34 cellular contexts compared by ENCODE assay signal in genomic region chr2:167753142-167753541, GRCh38.
"Had no signal": no experiment of that assay in that cellular context is flagged by ENCODE, and none has a peak within 500 bp of the region (broad histone marks: within the 10 kb centered on the region; RNA-seq: fewer than 3 reads in every experiment).

No MANE protein-coding gene starts in this region.

- H3K36me3 ChIP-seq: adrenal gland, breast epithelium, SJSA1 had no signal

- FAIRE-seq: astrocyte, TTC549 had no signal

- H3K27ac Mint-ChIP-seq: activated CD4-positive, alpha-beta memory T cell treated with anti-CD3 and anti-CD28 coated beads for 36 hours; activated naive CD4-positive, alpha-beta T cell treated with anti-CD3 and anti-CD28 coated beads for 36 hours; activated naive CD4-positive, alpha-beta T cell treated with anti-CD3 and anti-CD28 coated beads, Interleukin-2, amount 50 U/mL, for 72 hours; activated T-helper 1 cell treated with anti-CD3 and anti-CD28 coated beads, Interleukin-12 subunit alpha, Interleukin-12 subunit beta, Interleukin-2, Interleukin-4 antibody, amounts not matched to agents 30 ng/mL and 10 ng/mL and 1 ng/mL, durations not matched to agents 14 hours and 24 hours and 36 hours; T-helper 1 cell treated with Interleukin-12 subunit alpha and Interleukin-12 subunit beta and Interleukin-4 antibody, amounts not matched to agents 30 μg/mL and 1 μg/mL, for 36 hours; T-helper 2 cell treated with Interferon-gamma antibody and Interleukin-4, amounts not matched to agents 5 μg/mL and 100 μg/mL, for 36 hours had no signal

- H3K27ac ChIP-seq: adrenal gland, body of pancreas, breast epithelium, KMS-11, SJSA1 had no signal

- DNase-seq: activated CD4-positive, alpha-beta memory T cell treated with anti-CD3 and anti-CD28 coated beads for 36 hours; activated CD4-positive, alpha-beta T cell treated with anti-CD3 and anti-CD28 coated beads for 4 hours; activated CD4-positive, alpha-beta T cell treated with anti-CD3 and anti-CD28 coated beads, Interleukin-2, amount 50 U/mL, for 1 hour; activated CD8-positive, alpha-beta memory T cell treated with anti-CD3 and anti-CD28 coated beads, Interleukin-2, amount 50 U/mL, for 4 hours; activated gamma-delta T cell treated with Interleukin-2 at 50 U/mL for 16 hours; activated naive CD4-positive, alpha-beta T cell treated with anti-CD3 and anti-CD28 coated beads for 36 hours; activated T-cell treated with anti-CD3 and anti-CD28 coated beads for 4 hours; activated T-cell treated with anti-CD3 and anti-CD28 coated beads, Interleukin-2, amount 50 U/mL, for 4 hours; adrenal gland; body of pancreas; NCI-H1048; NCI-H1105 treated with DMSO at 0.1 percent for 48 hours; NCI-H1436; NCI-H1694; NCI-H1930; NCI-H2081 treated with DMSO at 0.1 percent for 48 hours; NCI-H226; NCI-H446 treated with DMSO at 0.1 percent for 48 hours; NCI-H524; NCI-H69; NCI-H82; SHP77; SK-N-SH had no signal

- H3K9ac ChIP-seq: KMS-11, SK-N-SH had no signal

- H3K4me2 ChIP-seq: KMS-11, SK-N-SH had no signal

- H3K9me3 ChIP-seq: adrenal gland, body of pancreas, breast epithelium, SJSA1, SK-N-SH had no signal

- H3K4me3 Mint-ChIP-seq: activated CD4-positive, alpha-beta memory T cell treated with anti-CD3 and anti-CD28 coated beads for 36 hours; activated naive CD4-positive, alpha-beta T cell treated with anti-CD3 and anti-CD28 coated beads for 36 hours; activated T-cell treated with anti-CD3 and anti-CD28 coated beads, Interleukin-2, amount 50 U/mL, for 4 hours; activated T-helper 1 cell treated with anti-CD3 and anti-CD28 coated beads, Interleukin-12 subunit alpha, Interleukin-12 subunit beta, Interleukin-2, Interleukin-4 antibody, amounts not matched to agents 30 ng/mL and 10 ng/mL and 1 ng/mL, durations not matched to agents 14 hours and 24 hours and 36 hours; T-helper 1 cell treated with Interleukin-12 subunit alpha and Interleukin-12 subunit beta and Interleukin-4 antibody, amounts not matched to agents 30 μg/mL and 1 μg/mL, for 36 hours had no signal

- H3K4me1 ChIP-seq: adrenal gland, body of pancreas, breast epithelium, SJSA1 had no signal

- H3K9me2 ChIP-seq: SK-N-SH had no signal

- H3K27me3 ChIP-seq: adrenal gland, body of pancreas, breast epithelium, SJSA1 had no signal

- H3K9me3 Mint-ChIP-seq: activated CD4-positive, alpha-beta memory T cell treated with anti-CD3 and anti-CD28 coated beads for 36 hours; activated naive CD4-positive, alpha-beta T cell treated with anti-CD3 and anti-CD28 coated beads for 36 hours; activated naive CD4-positive, alpha-beta T cell treated with anti-CD3 and anti-CD28 coated beads, Interleukin-2, amount 50 U/mL, for 72 hours; activated T-cell treated with anti-CD3 and anti-CD28 coated beads, Interleukin-2, amount 50 U/mL, for 4 hours; activated T-helper 1 cell treated with anti-CD3 and anti-CD28 coated beads, Interleukin-12 subunit alpha, Interleukin-12 subunit beta, Interleukin-2, Interleukin-4 antibody, amounts not matched to agents 30 ng/mL and 10 ng/mL and 1 ng/mL, durations not matched to agents 14 hours and 24 hours and 36 hours; T-helper 1 cell treated with Interleukin-12 subunit alpha and Interleukin-12 subunit beta and Interleukin-4 antibody, amounts not matched to agents 30 μg/mL and 1 μg/mL, for 36 hours; T-helper 2 cell treated with Interferon-gamma antibody and Interleukin-4, amounts not matched to agents 5 μg/mL and 100 μg/mL, for 36 hours had no signal

- ATAC-seq: activated CD4-positive, CD25-positive, alpha-beta regulatory T cell treated with anti-CD3 and anti-CD28 coated beads, Interleukin-2, amount 50 U/mL, for 24 hours; activated naive CD4-positive, alpha-beta T cell treated with anti-CD3 and anti-CD28 coated beads, Interleukin-2, amount 50 U/mL, for 72 hours; activated T-cell treated with anti-CD3 and anti-CD28 coated beads, Interleukin-2, amount 50 U/mL, for 4 hours; body of pancreas; Panc1 had no signal

- H3K4me3 ChIP-seq: adrenal gland, body of pancreas, breast epithelium, SJSA1 had no signal

- H3K36me3 Mint-ChIP-seq: activated CD4-positive, alpha-beta memory T cell treated with anti-CD3 and anti-CD28 coated beads for 36 hours; activated naive CD4-positive, alpha-beta T cell treated with anti-CD3 and anti-CD28 coated beads, Interleukin-2, amount 50 U/mL, for 72 hours had no signal
